Comparison of ENCODE assay signal across 22 cellular contexts in the genomic region with DNA sequence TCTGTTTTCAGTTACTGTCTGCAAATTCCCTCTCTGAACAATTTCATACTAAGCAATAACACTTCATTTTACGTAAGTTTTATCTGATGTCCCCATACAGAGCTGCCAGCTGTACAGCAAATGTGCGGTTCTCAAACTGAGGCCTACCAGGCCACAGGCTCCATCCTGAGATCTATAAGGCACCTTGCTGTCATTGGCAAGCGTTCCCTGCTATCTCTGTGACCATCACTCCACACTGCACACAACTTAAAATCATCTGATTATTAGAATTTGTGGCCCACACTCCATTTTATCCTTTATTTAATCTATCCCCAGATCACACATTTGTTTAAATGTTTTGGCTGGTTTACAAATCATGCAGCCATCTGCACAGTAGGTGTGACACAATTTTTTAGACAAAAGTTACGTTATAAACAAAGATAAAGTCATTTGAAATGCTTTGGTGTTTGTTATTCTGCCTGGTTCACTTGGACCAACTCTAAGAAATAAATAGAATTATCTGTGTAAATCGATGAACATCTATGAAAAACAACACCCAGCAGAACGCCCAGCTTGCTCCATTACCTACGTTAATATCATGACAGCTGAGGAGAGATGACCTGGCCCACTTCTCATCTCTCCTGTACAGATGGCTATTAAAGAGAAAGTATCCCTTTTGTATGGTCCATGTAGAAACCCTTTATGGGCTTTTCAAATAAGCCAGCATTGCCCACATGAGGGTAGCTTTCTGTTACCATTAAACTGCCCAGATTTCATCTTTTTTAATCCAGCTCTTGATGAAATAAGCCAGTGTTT.
A peak's percentile ranks its signal among the peaks of the same experiment; 100 is the strongest.
DNase-seq lines count a peak whose midpoint lies in the region; ATAC-seq and TF ChIP-seq lines count a peak whose summit lies in the region.
"Had no signal": no experiment of that assay in that cellular context is flagged by ENCODE, and none has a peak within 500 bp of the region (broad histone marks: within the 10 kb centered on the region; RNA-seq: fewer than 3 reads in every experiment).

No MANE protein-coding gene starts in this region.

- CTCF ChIA-PET in Caco-2 (lab: Charles Lee), result no interaction called here

- peak overlapping the region; percentile 34 for H2AFZ ChIP-seq in parathyroid adenoma
- H2AFZ ChIP-seq: PC-9 had no signal

- no peaks in the 10 kb centered on the region for H3K9me3 Mint-ChIP-seq in endothelial cell (ENCODE audit: unreplicated experiment)
- no peaks in the 10 kb centered on the region for H3K9me3 Mint-ChIP-seq in Caco-2 (ENCODE audit: unreplicated experiment)
- H3K9me3 Mint-ChIP-seq: CD4-positive, alpha-beta T cell had no signal

- POLR2A ChIA-PET in Caco-2 (lab: Charles Lee), result no interaction called here

- peak overlapping the region; percentile 77 for H3K27ac Mint-ChIP-seq in endothelial cell (ENCODE audit: unreplicated experiment)
- H3K27ac Mint-ChIP-seq in Caco-2 (ENCODE audit: unreplicated experiment), result no peak overlapping the region
- H3K27ac Mint-ChIP-seq: CD4-positive, alpha-beta T cell had no signal

- H3K4me3 Mint-ChIP-seq in endothelial cell (ENCODE audit: unreplicated experiment), result peak overlapping the region; percentile 27
- no peak overlapping the region for H3K4me3 Mint-ChIP-seq in Caco-2 (ENCODE audit: unreplicated experiment)
- H3K4me3 Mint-ChIP-seq: CD4-positive, alpha-beta T cell had no signal

- H3K4me1 Mint-ChIP-seq in endothelial cell (ENCODE audit: unreplicated experiment), result peaks cover 28% of the 10 kb centered on the region
- no peaks in the 10 kb centered on the region for H3K4me1 Mint-ChIP-seq in Caco-2 (ENCODE audit: low read depth, unreplicated experiment)

- DNase-seq in NCI-H748 (lab: John Stamatoyannopoulos, UW; ENCODE audit: unreplicated experiment) (peak; percentile 40), NCI-H748 treated with DMSO at 0.1 percent for 48 hours (lab: John Stamatoyannopoulos, UW) (no peak), NCI-H69 (lab: John Stamatoyannopoulos, UW) (peak; percentile 19), endothelial cell (ENCODE audit: low spot score) (no peak), Caco-2 (no peak), activated T-cell treated with anti-CD3 and anti-CD28 coated beads for 4 hours (no peak)
- DNase-seq: ACHN; CD4-positive, alpha-beta T cell; EL; NCI-H1048; NCI-H1417 treated with DMSO at 0.1 percent for 48 hours; NCI-H187; PC-9; RPMI8226; SHP77 treated with DMSO at 0.1 percent for 48 hours had no signal

- no peak for TF ChIP-seq CTCF in endothelial cell (IDR thresholded peaks at IDR 0.05; ENCODE audit: unreplicated experiment)
- TF ChIP-seq CTCF in parathyroid adenoma (IDR thresholded peaks at IDR 0.05), result no peak
- no peak for TF ChIP-seq CTCF in Caco-2 (IDR thresholded peaks at IDR 0.05; ENCODE audit: insufficient read depth in 1 of 2, low read depth in 1 of 2, low read length in 1 of 2, severe bottlenecking in 1 of 2, unreplicated experiment in 1 of 2)

- no peak overlapping the region for H3K4me2 ChIP-seq in parathyroid adenoma (ENCODE audit: low read length)
- H3K4me2 ChIP-seq: BLaER1, PC-9 had no signal

- H3K27me3 Mint-ChIP-seq in endothelial cell (ENCODE audit: unreplicated experiment) (peaks cover 5% of the 10 kb centered on the region), Caco-2 (ENCODE audit: insufficient read depth, unreplicated experiment) (peaks cover 5% of the 10 kb centered on the region)
- H3K27me3 Mint-ChIP-seq: CD4-positive, alpha-beta T cell had no signal

- H3K27me3 ChIP-seq in parathyroid adenoma (ENCODE audit: control insufficient read depth, insufficient read depth, low read length) (no peaks in the 10 kb centered on the region), Caco-2 (replicated peaks; ENCODE audit: control insufficient read depth, insufficient read depth, low read length) (no peaks in the 10 kb centered on the region)
- H3K27me3 ChIP-seq: BLaER1 had no signal

- H3K4me1 ChIP-seq in parathyroid adenoma (peaks cover 7% of the 10 kb centered on the region), Caco-2 (no peaks in the 10 kb centered on the region)

- H3K27ac ChIP-seq in parathyroid adenoma, result no peak overlapping the region
- H3K27ac ChIP-seq: 22Rv1, BLaER1, PC-9, SK-N-MC had no signal

- peaks cover 12% of the 10 kb centered on the region for H3K36me3 Mint-ChIP-seq in endothelial cell (ENCODE audit: low read depth, unreplicated experiment)
- no peaks in the 10 kb centered on the region for H3K36me3 Mint-ChIP-seq in Caco-2 (ENCODE audit: insufficient read depth, unreplicated experiment)

- no peak for ATAC-seq in GM21576 (IDR thresholded peaks at IDR 0.05; ENCODE audit: unreplicated experiment)
- ATAC-seq: HepG2, K562 had no signal

- no peak overlapping the region for H3K4me3 ChIP-seq in parathyroid adenoma (ENCODE audit: low read depth, low read length)
- no peak overlapping the region for H3K4me3 ChIP-seq in Caco-2 (ENCODE audit: low read depth, low read length)
- H3K4me3 ChIP-seq: BLaER1, K562, PC-9, SK-N-MC had no signal

- H3K9ac ChIP-seq in parathyroid adenoma, result no peak overlapping the region
- H3K9ac ChIP-seq: BLaER1 had no signal

- no peaks in the 10 kb centered on the region for H3K9me3 ChIP-seq in parathyroid adenoma (ENCODE audit: control insufficient read depth, low read length)
- no peaks in the 10 kb centered on the region for H3K9me3 ChIP-seq in Caco-2
- H3K9me3 ChIP-seq: BLaER1 had no signal

- BruUV-seq in Caco-2 (replicated peaks; lab: Mats Ljungman, UMichigan), result no TSS peak

- H3K36me3 ChIP-seq in parathyroid adenoma (ENCODE audit: control insufficient read depth, insufficient read depth, low read length), result no peaks in the 10 kb centered on the region
- no peaks in the 10 kb centered on the region for H3K36me3 ChIP-seq in Caco-2 (ENCODE audit: control insufficient read depth, insufficient read depth, low read length)
- H3K36me3 ChIP-seq: BLaER1 had no signal

- no peaks in the 10 kb centered on the region for H3K79me2 ChIP-seq in parathyroid adenoma

- intact Hi-C loops in Caco-2 (cut with micrococcal nuclease; ENCODE audit: unreplicated experiment), result no loop called here

Comparison
In these comparisons a context has a peak if more than half of its experiments do, and no peak if none do; other contexts are left out.
1. DNase-seq: peak in NCI-H748 (single experiment) and NCI-H69 (single experiment); none in NCI-H748 treated with DMSO at 0.1 percent for 48 hours (single experiment), endothelial cell (single experiment), Caco-2 (0 of 2) and activated T-cell treated with anti-CD3 and anti-CD28 coated beads for 4 hours (single experiment).